Comparison of ENCODE assay signal across 20 cellular contexts in the genomic region with DNA sequence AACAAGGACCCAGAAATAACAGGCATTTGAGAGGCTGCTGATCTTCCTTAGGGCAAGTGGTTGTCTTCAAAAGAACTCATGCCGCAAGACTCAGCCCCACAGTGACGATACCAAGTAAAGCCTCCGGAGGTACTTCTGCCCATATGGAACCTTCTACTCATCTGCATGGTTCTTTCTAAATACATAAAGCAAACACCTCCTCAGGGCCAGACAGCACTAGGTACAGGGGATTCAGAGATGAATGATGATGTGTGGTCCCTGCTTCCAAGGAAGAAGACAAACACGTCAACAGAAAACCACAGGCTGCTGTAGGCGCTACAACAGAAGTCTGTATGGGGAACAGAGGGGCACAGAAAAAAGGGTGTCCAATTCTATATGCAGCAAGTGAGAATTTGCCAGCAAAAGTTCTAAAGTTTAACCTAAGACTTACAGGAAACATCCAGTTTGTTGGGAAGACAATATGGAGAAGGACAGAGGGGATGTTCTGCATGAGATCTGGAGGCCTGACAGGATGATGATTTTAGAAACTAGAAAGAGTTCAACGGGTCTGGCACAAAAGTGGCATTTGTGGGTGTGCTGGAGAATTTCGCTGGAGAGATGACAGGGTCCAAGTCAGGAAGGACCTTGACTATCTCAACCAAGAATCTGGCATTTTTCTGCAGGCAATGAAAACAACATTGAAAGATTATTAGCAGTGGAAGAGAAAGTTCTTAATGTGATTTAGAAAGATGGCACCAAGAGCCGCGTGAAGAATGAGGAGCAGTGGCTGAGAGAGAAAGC. TPM values are rescaled to one million over a fixed set of nuclear protein-coding genes. Genes with fewer than 3 reads are reported as not detected.
A peak's percentile ranks its signal among the peaks of the same experiment; 100 is the strongest.
DNase-seq lines count a peak whose midpoint lies in the region; ATAC-seq and TF ChIP-seq lines count a peak whose summit lies in the region.
"Had no signal": no experiment of that assay in that cellular context is flagged by ENCODE, and none has a peak within 500 bp of the region (broad histone marks: within the 10 kb centered on the region; RNA-seq: fewer than 3 reads in every experiment).

No MANE protein-coding gene starts in this region.

- H3K36me3 ChIP-seq in thyroid gland, result no peaks in the 10 kb centered on the region
- H3K36me3 ChIP-seq: BLaER1, esophagus muscularis mucosa had no signal

- 89 to 91% methylated on average over 9 of the region's 9 CpGs for WGBS in thyroid gland, 2 donors

- H3K27ac ChIP-seq in thyroid gland, result no peak overlapping the region
- H3K27ac ChIP-seq: BLaER1, esophagus muscularis mucosa had no signal

- DNase-seq in T-helper 22 cell (ENCODE audit: low read depth), result peak; percentile 42
- peak; percentile 58 for DNase-seq in activated CD8-positive, alpha-beta memory T cell treated with anti-CD3 and anti-CD28 coated beads, Interleukin-2, amount 50 U/mL, for 1 hour (ENCODE audit: extremely low read depth)
- peak; percentile 11 for DNase-seq in effector CD4-positive, alpha-beta T cell
- peak; percentile 71 for DNase-seq in stimulated activated CD8-positive, alpha-beta memory T cell treated with anti-CD3 and anti-CD28 coated beads, Interleukin-4, amount 100 ng/mL, for 48 hours
- DNase-seq in thyroid gland, result no peak
- DNase-seq: activated B cell treated with CpG ODN at 0.5 μM for 24 hours, amygdala, cortex of kidney, heart right ventricle, NCI-H187 had no signal

- intact Hi-C loops in thyroid gland (cut with DNase I), result loop anchor here (5.0 kb wide), 1 partner anchor 146 kb away; no protein-coding TSS in a partner anchor

- peaks cover 0 to 8% of the 10 kb centered on the region in 2 donors for H3K4me1 ChIP-seq in thyroid gland

- H3K4me3 ChIP-seq in thyroid gland (replicated peaks in 1 of 3), result no peak overlapping the region
- H3K4me3 ChIP-seq: BLaER1, esophagus muscularis mucosa, heart right ventricle had no signal

- no peaks in the 10 kb centered on the region for H3K27me3 ChIP-seq in thyroid gland
- H3K27me3 ChIP-seq: BLaER1, heart right ventricle had no signal

- H3K9me3 ChIP-seq in thyroid gland, result no peaks in the 10 kb centered on the region
- H3K9me3 ChIP-seq: BLaER1, esophagus muscularis mucosa, heart right ventricle had no signal

- no peak for TF ChIP-seq CTCF in thyroid gland (IDR thresholded peaks at IDR 0.05)

- ATAC-seq in HG02981 (IDR thresholded peaks at IDR 0.05; ENCODE audit: unreplicated experiment) (no peak), GM19463 (IDR thresholded peaks at IDR 0.05; ENCODE audit: unreplicated experiment) (no peak), GM18870 (IDR thresholded peaks at IDR 0.05; ENCODE audit: unreplicated experiment) (no peak)
- ATAC-seq: HCT116, heart right ventricle, Panc1 had no signal

- TF ChIP-seq POLR2A in thyroid gland (IDR thresholded peaks at IDR 0.05), result no peak

RNA-seq across cellular contexts. Expression of a gene that starts 23.7 kb away (rescaled TPM):
- 1 to 10 TPM; 2.2 to 3.1 (median 2.6) TPM for total RNA-seq in thyroid gland
- total RNA-seq: Daoy, osteocyte had no signal

RNA-seq across cellular contexts. Expression of a gene that starts 24.7 kb away (rescaled TPM):
- under 1 TPM; 0.13 to 0.83 (median 0.31) TPM for total RNA-seq in thyroid gland
- total RNA-seq: activated B cell treated with CpG ODN at 0.5 μM for 24 hours, Daoy, mononuclear cell, osteocyte had no signal

RNA-seq across cellular contexts. Expression of a gene that starts 48.5 kb away (rescaled TPM):
- total RNA-seq in thyroid gland, result 10 to 100 TPM in 2 of 4 donors, 1 to 10 TPM in 2; 5.5 to 15.7 (median 10.5) TPM
- total RNA-seq: activated B cell treated with CpG ODN at 0.5 μM for 24 hours had no signal

RNA-seq across cellular contexts. Expression of a gene that starts 51.1 kb away (rescaled TPM):
- total RNA-seq in thyroid gland, result 10 to 100 TPM in 3 of 4 donors, 1 to 10 TPM in 1; 6.9 to 15.3 (median 12.3) TPM

Comparison
In these comparisons a context has a peak if more than half of its experiments do, and no peak if none do; other contexts are left out.
1. DNase-seq: peak in T-helper 22 cell (single experiment), activated CD8-positive, alpha-beta memory T cell treated with anti-CD3 and anti-CD28 coated beads, Interleukin-2, amount 50 U/mL, for 1 hour (single experiment), effector CD4-positive, alpha-beta T cell (single experiment) and stimulated activated CD8-positive, alpha-beta memory T cell treated with anti-CD3 and anti-CD28 coated beads, Interleukin-4, amount 100 ng/mL, for 48 hours (single experiment); none in thyroid gland (0 of 2).